Comparison of ENCODE assay signal across 15 cellular contexts in the genomic region with DNA sequence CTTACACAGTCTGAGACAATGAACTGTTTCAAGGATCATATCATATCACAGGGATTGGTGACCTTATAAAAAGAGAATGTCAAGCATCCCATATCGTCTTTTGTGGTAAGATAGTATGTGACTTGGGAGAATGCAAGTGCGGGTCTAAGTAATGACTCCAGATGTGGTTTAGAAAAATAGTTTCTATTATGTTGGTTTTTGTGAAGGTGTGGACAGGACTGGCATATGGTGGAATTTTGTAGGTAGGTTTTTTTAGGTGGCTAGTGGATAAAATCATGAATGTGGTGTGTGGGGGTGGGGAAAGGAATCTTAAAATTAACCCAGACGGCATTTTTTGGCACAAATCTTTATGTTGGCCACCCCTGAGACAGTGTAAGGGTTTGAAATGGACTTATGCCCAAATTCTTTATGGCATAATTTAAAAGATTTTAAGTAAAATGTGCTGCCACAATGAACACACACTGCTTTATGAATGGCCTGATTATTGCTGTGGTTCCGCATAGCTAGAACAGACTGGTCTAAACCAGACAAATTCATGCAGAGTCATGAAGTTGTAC.
A peak's percentile ranks its signal among the peaks of the same experiment; 100 is the strongest.
DNase-seq lines count a peak whose midpoint lies in the region; ATAC-seq and TF ChIP-seq lines count a peak whose summit lies in the region.
"Had no signal": no experiment of that assay in that cellular context is flagged by ENCODE, and none has a peak within 500 bp of the region (broad histone marks: within the 10 kb centered on the region; RNA-seq: fewer than 3 reads in every experiment).

No MANE protein-coding gene starts in this region.

- H3K27ac ChIP-seq in HUES48 (ENCODE audit: low read depth, low read length), result no peak overlapping the region
- H3K27ac ChIP-seq: C4-2B, esophagus muscularis mucosa, neural progenitor cell had no signal

- TF ChIP-seq CTCF in AG09309 (IDR thresholded peaks at IDR 0.05; ENCODE audit: control insufficient read depth, insufficient read depth, low read depth, low read length, missing control alignments), result no peak
- TF ChIP-seq CTCF in chondrocyte (IDR thresholded peaks at IDR 0.05), result no peak
- no peak for TF ChIP-seq CTCF in mucosa of descending colon (IDR thresholded peaks at IDR 0.05)
- no peak for TF ChIP-seq CTCF in lower leg skin (IDR thresholded peaks at IDR 0.05)

- peak overlapping the region; percentile 10 for H3K4me3 Mint-ChIP-seq in chondrocyte (ENCODE audit: unreplicated experiment)
- H3K4me3 Mint-ChIP-seq: neural progenitor cell had no signal

- no peaks in the 10 kb centered on the region for H3K36me3 Mint-ChIP-seq in chondrocyte (ENCODE audit: low read depth)
- H3K36me3 Mint-ChIP-seq: neural progenitor cell had no signal

- H3K36me3 ChIP-seq in HUES48 (ENCODE audit: control insufficient read depth, insufficient read depth, low read length) (no peaks in the 10 kb centered on the region), mucosa of descending colon (ENCODE audit: low read depth) (no peaks in the 10 kb centered on the region)
- H3K36me3 ChIP-seq: esophagus muscularis mucosa, neural progenitor cell had no signal

- TF ChIP-seq POLR2A in lower leg skin (IDR thresholded peaks at IDR 0.05), result no peak

- intact Hi-C loops in mucosa of descending colon (cut with DNase I, micrococcal nuclease) (no loop called here), lower leg skin (cut with DNase I; ENCODE audit: low total_unique reads) (no loop called here)

- peak overlapping the region; percentile 86 for H3K27ac Mint-ChIP-seq in chondrocyte (ENCODE audit: unreplicated experiment)
- H3K27ac Mint-ChIP-seq: neural progenitor cell had no signal

- no peaks in the 10 kb centered on the region for H3K9me3 ChIP-seq in HUES48 (ENCODE audit: control insufficient read depth, insufficient read depth, low read length)
- no peaks in the 10 kb centered on the region for H3K9me3 ChIP-seq in mucosa of descending colon

- H3K4me3 ChIP-seq in AG09309 (ENCODE audit: control insufficient read depth, low read depth, low read length) (no peak overlapping the region), HUES48 (ENCODE audit: low read depth, low read length) (no peak overlapping the region), mucosa of descending colon (no peak overlapping the region), lower leg skin (ENCODE audit: low read depth, poor library complexity, severe bottlenecking) (no peak overlapping the region)
- H3K4me3 ChIP-seq: esophagus muscularis mucosa, neural progenitor cell had no signal

- H3K27me3 ChIP-seq in HUES48 (ENCODE audit: control insufficient read depth, insufficient read depth, low read length), result no peaks in the 10 kb centered on the region
- H3K27me3 ChIP-seq: esophagus muscularis mucosa, neural progenitor cell had no signal

- H3K4me1 ChIP-seq in HUES48 (ENCODE audit: control insufficient read depth, insufficient read depth, low read length), result peaks cover 6% of the 10 kb centered on the region; the same call in 1 of the 2 replicates
- peaks cover 12% of the 10 kb centered on the region for H3K4me1 ChIP-seq in mucosa of descending colon (ENCODE audit: low read depth)
- H3K4me1 ChIP-seq: esophagus muscularis mucosa, neural progenitor cell had no signal

- peaks cover 83% of the 10 kb centered on the region for H3K4me1 Mint-ChIP-seq in chondrocyte (ENCODE audit: low read depth)

- peak; percentile 45 for ATAC-seq in mucosa of descending colon
- no peak for ATAC-seq in HG03520 (IDR thresholded peaks at IDR 0.05; ENCODE audit: unreplicated experiment)

- no peaks in the 10 kb centered on the region for H3K27me3 Mint-ChIP-seq in chondrocyte (ENCODE audit: low read depth)

- 0 out of 2 replicates have a peak overlapping the region, but pooled peaks have one; percentile 24 for H3K9ac ChIP-seq in HUES48 (ENCODE audit: low read depth, low read length)
- H3K9ac ChIP-seq: neural progenitor cell had no signal

- H3K9me3 Mint-ChIP-seq in chondrocyte (ENCODE audit: low read depth), result peaks cover 6% of the 10 kb centered on the region
- H3K9me3 Mint-ChIP-seq: neural progenitor cell had no signal

- WGBS in lower leg skin, 2 donors, result 56 to 64% methylated on average over 4 of the region's 4 CpGs

- DNase-seq in AG09309 (ENCODE audit: low read depth), result peak; percentile 50
- no peak for DNase-seq in chondrocyte (ENCODE audit: low spot score)
- no peak for DNase-seq in mucosa of descending colon
- no peak for DNase-seq in activated T-cell treated with anti-CD3 and anti-CD28 coated beads for 4 hours
- DNase-seq in hypothalamus (lab: John Stamatoyannopoulos, UW), result no peak
- DNase-seq in lower leg skin (ENCODE audit: low spot score in 2 of 2), result no peak
- DNase-seq: activated CD4-positive, CD25-positive, alpha-beta regulatory T cell; central memory CD4-positive, alpha-beta T cell; MM.1S; NCI-H526 had no signal
